ENCODE assay signal across 1 cellular context in genomic region chr15:100341662-100342560, GRCh38.
A peak's percentile ranks its signal among the peaks of the same experiment; 100 is the strongest.
TF ChIP-seq lines count a peak whose summit lies in the region.

A gene with protein sequence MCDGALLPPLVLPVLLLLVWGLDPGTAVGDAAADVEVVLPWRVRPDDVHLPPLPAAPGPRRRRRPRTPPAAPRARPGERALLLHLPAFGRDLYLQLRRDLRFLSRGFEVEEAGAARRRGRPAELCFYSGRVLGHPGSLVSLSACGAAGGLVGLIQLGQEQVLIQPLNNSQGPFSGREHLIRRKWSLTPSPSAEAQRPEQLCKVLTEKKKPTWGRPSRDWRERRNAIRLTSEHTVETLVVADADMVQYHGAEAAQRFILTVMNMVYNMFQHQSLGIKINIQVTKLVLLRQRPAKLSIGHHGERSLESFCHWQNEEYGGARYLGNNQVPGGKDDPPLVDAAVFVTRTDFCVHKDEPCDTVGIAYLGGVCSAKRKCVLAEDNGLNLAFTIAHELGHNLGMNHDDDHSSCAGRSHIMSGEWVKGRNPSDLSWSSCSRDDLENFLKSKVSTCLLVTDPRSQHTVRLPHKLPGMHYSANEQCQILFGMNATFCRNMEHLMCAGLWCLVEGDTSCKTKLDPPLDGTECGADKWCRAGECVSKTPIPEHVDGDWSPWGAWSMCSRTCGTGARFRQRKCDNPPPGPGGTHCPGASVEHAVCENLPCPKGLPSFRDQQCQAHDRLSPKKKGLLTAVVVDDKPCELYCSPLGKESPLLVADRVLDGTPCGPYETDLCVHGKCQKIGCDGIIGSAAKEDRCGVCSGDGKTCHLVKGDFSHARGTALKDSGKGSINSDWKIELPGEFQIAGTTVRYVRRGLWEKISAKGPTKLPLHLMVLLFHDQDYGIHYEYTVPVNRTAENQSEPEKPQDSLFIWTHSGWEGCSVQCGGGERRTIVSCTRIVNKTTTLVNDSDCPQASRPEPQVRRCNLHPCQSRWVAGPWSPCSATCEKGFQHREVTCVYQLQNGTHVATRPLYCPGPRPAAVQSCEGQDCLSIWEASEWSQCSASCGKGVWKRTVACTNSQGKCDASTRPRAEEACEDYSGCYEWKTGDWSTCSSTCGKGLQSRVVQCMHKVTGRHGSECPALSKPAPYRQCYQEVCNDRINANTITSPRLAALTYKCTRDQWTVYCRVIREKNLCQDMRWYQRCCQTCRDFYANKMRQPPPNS (minus strand): TSS chr15:100341975. CDS start chr15:100341899, 76 bp downstream.

TF ChIP-seq in HepG2, 621 proteins besides CTCF, POLR2A, EP300 and RAD21 (continued from another document and continues in another):
- TF ChIP-seq ZMYM2 (CRISPR knock-in tag; IDR thresholded peaks at IDR 0.05): no peak
- no peak for TF ChIP-seq ZNF552 (CRISPR knock-in tag; IDR thresholded peaks at IDR 0.05; ENCODE audit: borderline replicate concordance)
- peak; percentile 22; the same call in 1 of the 2 replicates for TF ChIP-seq NFKB2 (CRISPR knock-in tag; IDR thresholded peaks at IDR 0.05; ENCODE audit: borderline replicate concordance)
- TF ChIP-seq, protein P1, sequence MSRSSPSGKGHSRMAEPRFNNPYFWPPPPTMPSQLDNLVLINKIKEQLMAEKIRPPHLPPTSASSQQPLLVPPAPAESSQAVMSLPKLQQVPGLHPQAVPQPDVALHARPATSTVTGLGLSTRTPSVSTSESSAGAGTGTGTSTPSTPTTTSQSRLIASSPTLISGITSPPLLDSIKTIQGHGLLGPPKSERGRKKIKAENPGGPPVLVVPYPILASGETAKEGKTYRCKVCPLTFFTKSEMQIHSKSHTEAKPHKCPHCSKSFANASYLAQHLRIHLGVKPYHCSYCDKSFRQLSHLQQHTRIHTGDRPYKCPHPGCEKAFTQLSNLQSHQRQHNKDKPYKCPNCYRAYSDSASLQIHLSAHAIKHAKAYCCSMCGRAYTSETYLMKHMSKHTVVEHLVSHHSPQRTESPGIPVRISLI (CRISPR knock-in tag; IDR thresholded peaks at IDR 0.05; ENCODE audit: borderline replicate concordance): no peak
- peak; percentile 39; the same call in 1 of the 2 replicates for TF ChIP-seq POGZ (CRISPR knock-in tag; IDR thresholded peaks at IDR 0.05)
- no peak for TF ChIP-seq PHF20 (CRISPR knock-in tag; IDR thresholded peaks at IDR 0.05)
- TF ChIP-seq SMAD1 (CRISPR knock-in tag; IDR thresholded peaks at IDR 0.05; ENCODE audit: borderline replicate concordance, low read depth): no peak
- TF ChIP-seq KAT8 (CRISPR knock-in tag; IDR thresholded peaks at IDR 0.05): no peak
- TF ChIP-seq NKX3-1 (CRISPR knock-in tag; IDR thresholded peaks at IDR 0.05): no peak
- TF ChIP-seq ZSCAN25 (CRISPR knock-in tag; IDR thresholded peaks at IDR 0.05): no peak
- 0 out of 2 replicates have a peak, but pooled peaks have one; percentile 41 for TF ChIP-seq ZNF788 (CRISPR knock-in tag; IDR thresholded peaks at IDR 0.05; ENCODE audit: borderline replicate concordance)
- no peak for TF ChIP-seq SALL2 (CRISPR knock-in tag; IDR thresholded peaks at IDR 0.05)
- no peak for TF ChIP-seq ATF7-NPFF (CRISPR knock-in tag; IDR thresholded peaks at IDR 0.05; ENCODE audit: low read depth)
- TF ChIP-seq, protein P2, sequence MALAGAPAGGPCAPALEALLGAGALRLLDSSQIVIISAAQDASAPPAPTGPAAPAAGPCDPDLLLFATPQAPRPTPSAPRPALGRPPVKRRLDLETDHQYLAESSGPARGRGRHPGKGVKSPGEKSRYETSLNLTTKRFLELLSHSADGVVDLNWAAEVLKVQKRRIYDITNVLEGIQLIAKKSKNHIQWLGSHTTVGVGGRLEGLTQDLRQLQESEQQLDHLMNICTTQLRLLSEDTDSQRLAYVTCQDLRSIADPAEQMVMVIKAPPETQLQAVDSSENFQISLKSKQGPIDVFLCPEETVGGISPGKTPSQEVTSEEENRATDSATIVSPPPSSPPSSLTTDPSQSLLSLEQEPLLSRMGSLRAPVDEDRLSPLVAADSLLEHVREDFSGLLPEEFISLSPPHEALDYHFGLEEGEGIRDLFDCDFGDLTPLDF (CRISPR knock-in tag; IDR thresholded peaks at IDR 0.05): no peak
- 0 out of 2 replicates have a peak, but pooled peaks have one; percentile 27 for TF ChIP-seq CREM (IDR thresholded peaks at IDR 0.05)
- TF ChIP-seq CREM (CRISPR knock-in tag; IDR thresholded peaks at IDR 0.05): no peak
- TF ChIP-seq, protein P3, sequence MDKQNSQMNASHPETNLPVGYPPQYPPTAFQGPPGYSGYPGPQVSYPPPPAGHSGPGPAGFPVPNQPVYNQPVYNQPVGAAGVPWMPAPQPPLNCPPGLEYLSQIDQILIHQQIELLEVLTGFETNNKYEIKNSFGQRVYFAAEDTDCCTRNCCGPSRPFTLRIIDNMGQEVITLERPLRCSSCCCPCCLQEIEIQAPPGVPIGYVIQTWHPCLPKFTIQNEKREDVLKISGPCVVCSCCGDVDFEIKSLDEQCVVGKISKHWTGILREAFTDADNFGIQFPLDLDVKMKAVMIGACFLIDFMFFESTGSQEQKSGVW (CRISPR knock-in tag; IDR thresholded peaks at IDR 0.05; ENCODE audit: borderline replicate concordance): no peak
- no peak for TF ChIP-seq MIER3 (CRISPR knock-in tag; IDR thresholded peaks at IDR 0.05; ENCODE audit: borderline replicate concordance)
- no peak for TF ChIP-seq GZF1 (CRISPR knock-in tag; IDR thresholded peaks at IDR 0.05)
- TF ChIP-seq GATAD2A (CRISPR knock-in tag; IDR thresholded peaks at IDR 0.05): peak; percentile 59
- TF ChIP-seq ZNF790 (CRISPR knock-in tag; IDR thresholded peaks at IDR 0.05; ENCODE audit: borderline replicate concordance): no peak
- no peak for TF ChIP-seq ZNF597 (CRISPR knock-in tag; IDR thresholded peaks at IDR 0.05)
- no peak for TF ChIP-seq YY1 (IDR thresholded peaks at IDR 0.05; ENCODE audit: insufficient read depth, insufficient replicate concordance, low read depth, low read length)
- TF ChIP-seq, protein P4, sequence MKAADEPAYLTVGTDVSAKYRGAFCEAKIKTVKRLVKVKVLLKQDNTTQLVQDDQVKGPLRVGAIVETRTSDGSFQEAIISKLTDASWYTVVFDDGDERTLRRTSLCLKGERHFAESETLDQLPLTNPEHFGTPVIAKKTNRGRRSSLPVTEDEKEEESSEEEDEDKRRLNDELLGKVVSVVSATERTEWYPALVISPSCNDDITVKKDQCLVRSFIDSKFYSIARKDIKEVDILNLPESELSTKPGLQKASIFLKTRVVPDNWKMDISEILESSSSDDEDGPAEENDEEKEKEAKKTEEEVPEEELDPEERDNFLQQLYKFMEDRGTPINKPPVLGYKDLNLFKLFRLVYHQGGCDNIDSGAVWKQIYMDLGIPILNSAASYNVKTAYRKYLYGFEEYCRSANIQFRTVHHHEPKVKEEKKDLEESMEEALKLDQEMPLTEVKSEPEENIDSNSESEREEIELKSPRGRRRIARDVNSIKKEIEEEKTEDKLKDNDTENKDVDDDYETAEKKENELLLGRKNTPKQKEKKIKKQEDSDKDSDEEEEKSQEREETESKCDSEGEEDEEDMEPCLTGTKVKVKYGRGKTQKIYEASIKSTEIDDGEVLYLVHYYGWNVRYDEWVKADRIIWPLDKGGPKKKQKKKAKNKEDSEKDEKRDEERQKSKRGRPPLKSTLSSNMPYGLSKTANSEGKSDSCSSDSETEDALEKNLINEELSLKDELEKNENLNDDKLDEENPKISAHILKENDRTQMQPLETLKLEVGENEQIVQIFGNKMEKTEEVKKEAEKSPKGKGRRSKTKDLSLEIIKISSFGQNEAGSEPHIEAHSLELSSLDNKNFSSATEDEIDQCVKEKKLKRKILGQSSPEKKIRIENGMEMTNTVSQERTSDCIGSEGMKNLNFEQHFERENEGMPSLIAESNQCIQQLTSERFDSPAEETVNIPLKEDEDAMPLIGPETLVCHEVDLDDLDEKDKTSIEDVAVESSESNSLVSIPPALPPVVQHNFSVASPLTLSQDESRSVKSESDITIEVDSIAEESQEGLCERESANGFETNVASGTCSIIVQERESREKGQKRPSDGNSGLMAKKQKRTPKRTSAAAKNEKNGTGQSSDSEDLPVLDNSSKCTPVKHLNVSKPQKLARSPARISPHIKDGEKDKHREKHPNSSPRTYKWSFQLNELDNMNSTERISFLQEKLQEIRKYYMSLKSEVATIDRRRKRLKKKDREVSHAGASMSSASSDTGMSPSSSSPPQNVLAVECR (CRISPR knock-in tag; IDR thresholded peaks at IDR 0.05; ENCODE audit: borderline replicate concordance): peak; percentile 60; the same call in 1 of the 2 replicates
- TF ChIP-seq, protein P5, sequence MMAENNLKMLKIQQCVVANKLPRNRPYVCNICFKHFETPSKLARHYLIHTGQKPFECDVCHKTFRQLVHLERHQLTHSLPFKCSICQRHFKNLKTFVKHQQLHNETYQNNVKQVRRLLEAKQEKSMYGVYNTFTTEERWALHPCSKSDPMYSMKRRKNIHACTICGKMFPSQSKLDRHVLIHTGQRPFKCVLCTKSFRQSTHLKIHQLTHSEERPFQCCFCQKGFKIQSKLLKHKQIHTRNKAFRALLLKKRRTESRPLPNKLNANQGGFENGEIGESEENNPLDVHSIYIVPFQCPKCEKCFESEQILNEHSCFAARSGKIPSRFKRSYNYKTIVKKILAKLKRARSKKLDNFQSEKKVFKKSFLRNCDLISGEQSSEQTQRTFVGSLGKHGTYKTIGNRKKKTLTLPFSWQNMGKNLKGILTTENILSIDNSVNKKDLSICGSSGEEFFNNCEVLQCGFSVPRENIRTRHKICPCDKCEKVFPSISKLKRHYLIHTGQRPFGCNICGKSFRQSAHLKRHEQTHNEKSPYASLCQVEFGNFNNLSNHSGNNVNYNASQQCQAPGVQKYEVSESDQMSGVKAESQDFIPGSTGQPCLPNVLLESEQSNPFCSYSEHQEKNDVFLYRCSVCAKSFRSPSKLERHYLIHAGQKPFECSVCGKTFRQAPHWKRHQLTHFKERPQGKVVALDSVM (CRISPR knock-in tag; IDR thresholded peaks at IDR 0.05): no peak
- 0 out of 2 replicates have a peak, but pooled peaks have one; percentile 45 for TF ChIP-seq ZNF784 (CRISPR knock-in tag; IDR thresholded peaks at IDR 0.05; ENCODE audit: borderline replicate concordance)
- no peak for TF ChIP-seq PRMT3 (CRISPR knock-in tag; IDR thresholded peaks at IDR 0.05; ENCODE audit: borderline replicate concordance, low read depth)
- no peak for TF ChIP-seq MTF1 (CRISPR knock-in tag; IDR thresholded peaks at IDR 0.05)
- TF ChIP-seq, protein P6, sequence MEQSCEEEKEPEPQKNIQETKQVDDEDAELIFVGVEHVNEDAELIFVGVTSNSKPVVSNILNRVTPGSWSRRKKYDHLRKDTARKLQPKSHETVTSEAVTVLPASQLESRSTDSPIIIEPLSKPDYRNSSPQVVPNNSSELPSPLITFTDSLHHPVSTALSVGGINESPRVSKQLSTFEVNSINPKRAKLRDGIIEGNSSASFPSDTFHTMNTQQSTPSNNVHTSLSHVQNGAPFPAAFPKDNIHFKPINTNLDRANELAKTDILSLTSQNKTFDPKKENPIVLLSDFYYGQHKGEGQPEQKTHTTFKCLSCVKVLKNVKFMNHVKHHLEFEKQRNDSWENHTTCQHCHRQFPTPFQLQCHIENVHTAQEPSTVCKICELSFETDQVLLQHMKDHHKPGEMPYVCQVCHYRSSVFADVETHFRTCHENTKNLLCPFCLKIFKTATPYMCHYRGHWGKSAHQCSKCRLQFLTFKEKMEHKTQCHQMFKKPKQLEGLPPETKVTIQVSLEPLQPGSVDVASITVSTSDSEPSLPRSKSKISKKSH (CRISPR knock-in tag; IDR thresholded peaks at IDR 0.05; ENCODE audit: borderline replicate concordance): no peak
- peak; percentile 43; the same call in 1 of the 2 replicates for TF ChIP-seq CREB1 (IDR thresholded peaks at IDR 0.05)
- TF ChIP-seq CREB1 (CRISPR knock-in tag; IDR thresholded peaks at IDR 0.05): peak; percentile 81
- no peak for TF ChIP-seq ZNF280D (CRISPR knock-in tag; IDR thresholded peaks at IDR 0.05)
